ENCODE assay signal across 1 cellular context in the genomic region with DNA sequence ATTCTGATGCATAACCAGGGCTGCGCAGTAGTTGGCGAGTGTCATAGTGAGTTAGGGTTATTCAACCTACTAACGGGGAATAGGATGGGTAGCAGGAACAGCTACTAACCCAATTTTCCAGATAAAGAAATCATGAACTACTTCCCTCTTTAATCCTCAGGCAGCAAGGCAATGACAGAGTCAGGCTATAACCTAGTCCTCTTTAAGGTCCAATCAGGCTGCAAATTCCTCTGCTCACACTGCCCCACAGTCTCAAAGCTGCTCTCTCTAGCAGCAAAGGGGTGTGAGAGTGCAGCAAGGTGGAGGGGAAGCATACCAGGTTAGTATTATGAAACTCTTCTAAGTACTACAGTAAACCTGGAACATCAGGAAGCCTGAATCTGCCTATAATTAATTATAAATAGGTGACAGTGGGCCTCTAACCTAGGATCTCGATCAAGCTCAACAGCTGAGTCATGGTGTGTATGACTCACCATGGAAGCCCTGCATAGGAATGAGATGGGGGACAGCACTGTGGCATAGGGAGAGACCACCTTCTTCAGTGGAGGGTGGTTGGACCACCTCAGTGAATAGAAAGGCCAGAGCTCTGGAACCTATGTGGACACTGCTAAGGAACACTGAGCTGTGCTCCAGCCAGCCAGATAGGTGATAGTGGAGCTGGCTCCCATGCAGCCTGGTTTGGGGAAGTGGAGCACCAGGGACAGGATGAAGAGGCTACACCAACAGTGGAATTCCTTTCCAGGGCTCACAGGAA.
TF ChIP-seq lines count a peak whose summit lies in the region.

No MANE protein-coding gene starts in this region.

TF ChIP-seq in GM23338, 12 proteins besides CTCF, POLR2A, EP300 and RAD21 (continued from another document):
- TF ChIP-seq, protein P1, sequence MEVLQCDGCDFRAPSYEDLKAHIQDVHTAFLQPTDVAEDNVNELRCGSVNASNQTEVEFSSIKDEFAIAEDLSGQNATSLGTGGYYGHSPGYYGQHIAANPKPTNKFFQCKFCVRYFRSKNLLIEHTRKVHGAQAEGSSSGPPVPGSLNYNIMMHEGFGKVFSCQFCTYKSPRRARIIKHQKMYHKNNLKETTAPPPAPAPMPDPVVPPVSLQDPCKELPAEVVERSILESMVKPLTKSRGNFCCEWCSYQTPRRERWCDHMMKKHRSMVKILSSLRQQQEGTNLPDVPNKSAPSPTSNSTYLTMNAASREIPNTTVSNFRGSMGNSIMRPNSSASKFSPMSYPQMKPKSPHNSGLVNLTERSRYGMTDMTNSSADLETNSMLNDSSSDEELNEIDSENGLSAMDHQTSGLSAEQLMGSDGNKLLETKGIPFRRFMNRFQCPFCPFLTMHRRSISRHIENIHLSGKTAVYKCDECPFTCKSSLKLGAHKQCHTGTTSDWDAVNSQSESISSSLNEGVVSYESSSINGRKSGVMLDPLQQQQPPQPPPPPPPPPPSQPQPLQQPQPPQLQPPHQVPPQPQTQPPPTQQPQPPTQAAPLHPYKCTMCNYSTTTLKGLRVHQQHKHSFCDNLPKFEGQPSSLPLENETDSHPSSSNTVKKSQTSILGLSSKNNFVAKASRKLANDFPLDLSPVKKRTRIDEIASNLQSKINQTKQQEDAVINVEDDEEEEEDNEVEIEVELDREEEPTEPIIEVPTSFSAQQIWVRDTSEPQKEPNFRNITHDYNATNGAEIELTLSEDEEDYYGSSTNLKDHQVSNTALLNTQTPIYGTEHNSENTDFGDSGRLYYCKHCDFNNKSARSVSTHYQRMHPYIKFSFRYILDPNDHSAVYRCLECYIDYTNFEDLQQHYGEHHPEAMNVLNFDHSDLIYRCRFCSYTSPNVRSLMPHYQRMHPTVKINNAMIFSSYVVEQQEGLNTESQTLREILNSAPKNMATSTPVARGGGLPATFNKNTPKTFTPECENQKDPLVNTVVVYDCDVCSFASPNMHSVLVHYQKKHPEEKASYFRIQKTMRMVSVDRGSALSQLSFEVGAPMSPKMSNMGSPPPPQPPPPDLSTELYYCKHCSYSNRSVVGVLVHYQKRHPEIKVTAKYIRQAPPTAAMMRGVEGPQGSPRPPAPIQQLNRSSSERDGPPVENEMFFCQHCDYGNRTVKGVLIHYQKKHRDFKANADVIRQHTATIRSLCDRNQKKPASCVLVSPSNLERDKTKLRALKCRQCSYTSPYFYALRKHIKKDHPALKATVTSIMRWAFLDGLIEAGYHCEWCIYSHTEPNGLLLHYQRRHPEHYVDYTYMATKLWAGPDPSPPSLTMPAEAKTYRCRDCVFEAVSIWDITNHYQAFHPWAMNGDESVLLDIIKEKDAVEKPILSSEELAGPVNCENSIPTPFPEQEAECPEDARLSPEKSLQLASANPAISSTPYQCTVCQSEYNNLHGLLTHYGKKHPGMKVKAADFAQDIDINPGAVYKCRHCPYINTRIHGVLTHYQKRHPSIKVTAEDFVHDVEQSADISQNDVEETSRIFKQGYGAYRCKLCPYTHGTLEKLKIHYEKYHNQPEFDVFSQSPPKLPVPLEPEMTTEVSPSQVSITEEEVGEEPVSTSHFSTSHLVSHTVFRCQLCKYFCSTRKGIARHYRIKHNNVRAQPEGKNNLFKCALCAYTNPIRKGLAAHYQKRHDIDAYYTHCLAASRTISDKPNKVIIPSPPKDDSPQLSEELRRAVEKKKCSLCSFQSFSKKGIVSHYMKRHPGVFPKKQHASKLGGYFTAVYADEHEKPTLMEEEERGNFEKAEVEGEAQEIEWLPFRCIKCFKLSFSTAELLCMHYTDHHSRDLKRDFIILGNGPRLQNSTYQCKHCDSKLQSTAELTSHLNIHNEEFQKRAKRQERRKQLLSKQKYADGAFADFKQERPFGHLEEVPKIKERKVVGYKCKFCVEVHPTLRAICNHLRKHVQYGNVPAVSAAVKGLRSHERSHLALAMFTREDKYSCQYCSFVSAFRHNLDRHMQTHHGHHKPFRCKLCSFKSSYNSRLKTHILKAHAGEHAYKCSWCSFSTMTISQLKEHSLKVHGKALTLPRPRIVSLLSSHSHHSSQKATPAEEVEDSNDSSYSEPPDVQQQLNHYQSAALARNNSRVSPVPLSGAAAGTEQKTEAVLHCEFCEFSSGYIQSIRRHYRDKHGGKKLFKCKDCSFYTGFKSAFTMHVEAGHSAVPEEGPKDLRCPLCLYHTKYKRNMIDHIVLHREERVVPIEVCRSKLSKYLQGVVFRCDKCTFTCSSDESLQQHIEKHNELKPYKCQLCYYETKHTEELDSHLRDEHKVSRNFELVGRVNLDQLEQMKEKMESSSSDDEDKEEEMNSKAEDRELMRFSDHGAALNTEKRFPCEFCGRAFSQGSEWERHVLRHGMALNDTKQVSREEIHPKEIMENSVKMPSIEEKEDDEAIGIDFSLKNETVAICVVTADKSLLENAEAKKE (CRISPR knock-in tag; IDR thresholded peaks at IDR 0.05), result no peak
- TF ChIP-seq JUNB (IDR thresholded peaks at IDR 0.05; ENCODE audit: unreplicated experiment) (no peak), NANOG (IDR thresholded peaks at IDR 0.05; ENCODE audit: borderline replicate concordance) (no peak), CREB1 (CRISPR knock-in tag; IDR thresholded peaks at IDR 0.05; ENCODE audit: low read depth) (no peak), EZH2phosphoT487 (IDR thresholded peaks at IDR 0.05; ENCODE audit: unreplicated experiment) (no peak), EZH2 (IDR thresholded peaks at IDR 0.05; ENCODE audit: low read depth, unreplicated experiment) (no peak), STAT1 (IDR thresholded peaks at IDR 0.05; ENCODE audit: unreplicated experiment) (no peak)
- TF ChIP-seq, protein P2, sequence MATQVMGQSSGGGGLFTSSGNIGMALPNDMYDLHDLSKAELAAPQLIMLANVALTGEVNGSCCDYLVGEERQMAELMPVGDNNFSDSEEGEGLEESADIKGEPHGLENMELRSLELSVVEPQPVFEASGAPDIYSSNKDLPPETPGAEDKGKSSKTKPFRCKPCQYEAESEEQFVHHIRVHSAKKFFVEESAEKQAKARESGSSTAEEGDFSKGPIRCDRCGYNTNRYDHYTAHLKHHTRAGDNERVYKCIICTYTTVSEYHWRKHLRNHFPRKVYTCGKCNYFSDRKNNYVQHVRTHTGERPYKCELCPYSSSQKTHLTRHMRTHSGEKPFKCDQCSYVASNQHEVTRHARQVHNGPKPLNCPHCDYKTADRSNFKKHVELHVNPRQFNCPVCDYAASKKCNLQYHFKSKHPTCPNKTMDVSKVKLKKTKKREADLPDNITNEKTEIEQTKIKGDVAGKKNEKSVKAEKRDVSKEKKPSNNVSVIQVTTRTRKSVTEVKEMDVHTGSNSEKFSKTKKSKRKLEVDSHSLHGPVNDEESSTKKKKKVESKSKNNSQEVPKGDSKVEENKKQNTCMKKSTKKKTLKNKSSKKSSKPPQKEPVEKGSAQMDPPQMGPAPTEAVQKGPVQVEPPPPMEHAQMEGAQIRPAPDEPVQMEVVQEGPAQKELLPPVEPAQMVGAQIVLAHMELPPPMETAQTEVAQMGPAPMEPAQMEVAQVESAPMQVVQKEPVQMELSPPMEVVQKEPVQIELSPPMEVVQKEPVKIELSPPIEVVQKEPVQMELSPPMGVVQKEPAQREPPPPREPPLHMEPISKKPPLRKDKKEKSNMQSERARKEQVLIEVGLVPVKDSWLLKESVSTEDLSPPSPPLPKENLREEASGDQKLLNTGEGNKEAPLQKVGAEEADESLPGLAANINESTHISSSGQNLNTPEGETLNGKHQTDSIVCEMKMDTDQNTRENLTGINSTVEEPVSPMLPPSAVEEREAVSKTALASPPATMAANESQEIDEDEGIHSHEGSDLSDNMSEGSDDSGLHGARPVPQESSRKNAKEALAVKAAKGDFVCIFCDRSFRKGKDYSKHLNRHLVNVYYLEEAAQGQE (IDR thresholded peaks at IDR 0.05; ENCODE audit: unreplicated experiment), result no peak
TF ChIP-seq in GM23338: peak in this region for 0.
